ENCODE assay signal across 11 cellular contexts in genomic region chr3:13654330-13655073, GRCh38.
A peak's percentile ranks its signal among the peaks of the same experiment; 100 is the strongest.
DNase-seq lines count a peak whose midpoint lies in the region; ATAC-seq and TF ChIP-seq lines count a peak whose summit lies in the region.
"Had no signal": no experiment of that assay in that cellular context is flagged by ENCODE, and none has a peak within 500 bp of the region (broad histone marks: within the 10 kb centered on the region; RNA-seq: fewer than 3 reads in every experiment).

No MANE protein-coding gene starts in this region.

- peaks cover 5% of the 10 kb centered on the region for H3K27me3 Mint-ChIP-seq in activated T-helper 17 cell treated with anti-CD3 and anti-CD28 coated beads, Interleukin-2, amount 50 U/mL, for 72 hours

- peaks cover 45% of the 10 kb centered on the region for H3K27me3 ChIP-seq in iPS-18a (ENCODE audit: control insufficient read depth, insufficient read depth, low read length)
- H3K27me3 ChIP-seq in suprapubic skin: peaks cover 44% of the 10 kb centered on the region
- no peaks in the 10 kb centered on the region for H3K27me3 ChIP-seq in uterus

- H3K27ac Mint-ChIP-seq in activated T-helper 17 cell treated with anti-CD3 and anti-CD28 coated beads, Interleukin-2, amount 50 U/mL, for 72 hours: peak overlapping the region; percentile 69

- H3K4me1 ChIP-seq in iPS-18a (ENCODE audit: control insufficient read depth, low read depth, low read length) (peaks cover 5% of the 10 kb centered on the region), suprapubic skin (peaks cover 25% of the 10 kb centered on the region), uterus (peaks cover 0 to 5% of the 10 kb centered on the region in 2 donors)
- H3K4me1 ChIP-seq: prostate gland had no signal

- TF ChIP-seq POLR2A in suprapubic skin (IDR thresholded peaks at IDR 0.05): no peak
- no peak for TF ChIP-seq POLR2A in uterus (IDR thresholded peaks at IDR 0.05)

- TF ChIP-seq CTCF in suprapubic skin (IDR thresholded peaks at IDR 0.05) (no peak), uterus (IDR thresholded peaks at IDR 0.05) (no peak)

- WGBS in suprapubic skin: 68% methylated on average over 7 of the region's 15 CpGs

- H3K27ac ChIP-seq in iPS-18a (ENCODE audit: low read length) (no peak overlapping the region), suprapubic skin (no peak overlapping the region), uterus (no peak overlapping the region)
- H3K27ac ChIP-seq: prostate gland had no signal

- H3K9ac ChIP-seq in iPS-18a (ENCODE audit: low read length): no peak overlapping the region

- H3K9me3 ChIP-seq in iPS-18a (ENCODE audit: control insufficient read depth, low read depth, low read length) (no peaks in the 10 kb centered on the region), suprapubic skin (no peaks in the 10 kb centered on the region), uterus (no peaks in the 10 kb centered on the region)
- H3K9me3 ChIP-seq: prostate gland had no signal

- H3K36me3 Mint-ChIP-seq in activated T-helper 17 cell treated with anti-CD3 and anti-CD28 coated beads, Interleukin-2, amount 50 U/mL, for 72 hours (ENCODE audit: low read depth): no peaks in the 10 kb centered on the region

- H3K4me3 ChIP-seq in iPS-18a (ENCODE audit: low read length) (peak overlapping the region; percentile 17), suprapubic skin (peak overlapping the region; percentile 33), uterus (no peak overlapping the region)

- H3K36me3 ChIP-seq in iPS-18a (ENCODE audit: control insufficient read depth, low read depth, low read length): no peaks in the 10 kb centered on the region
- H3K36me3 ChIP-seq in suprapubic skin: no peaks in the 10 kb centered on the region
- no peaks in the 10 kb centered on the region for H3K36me3 ChIP-seq in uterus
- H3K36me3 ChIP-seq: prostate gland had no signal

- H3K9me3 Mint-ChIP-seq in activated T-helper 17 cell treated with anti-CD3 and anti-CD28 coated beads, Interleukin-2, amount 50 U/mL, for 72 hours: no peaks in the 10 kb centered on the region

- DNase-seq in Right ventricle myocardium inferior (ENCODE audit: missing footprints) (peak; percentile 49), cardiac septum (ENCODE audit: low spot score) (no peak), suprapubic skin (ENCODE audit: low spot score in 2 of 2) (no peak), uterus (no peak), NCI-H82 (lab: John Stamatoyannopoulos, UW) (no peak)
- DNase-seq: cortex of kidney, NCI-H1105 treated with DMSO at 0.1 percent for 48 hours had no signal

- H3K4me3 Mint-ChIP-seq in activated T-helper 17 cell treated with anti-CD3 and anti-CD28 coated beads, Interleukin-2, amount 50 U/mL, for 72 hours: peak overlapping the region; percentile 24

- H3K4me1 Mint-ChIP-seq in activated T-helper 17 cell treated with anti-CD3 and anti-CD28 coated beads, Interleukin-2, amount 50 U/mL, for 72 hours: peaks cover 29% of the 10 kb centered on the region

- ATAC-seq in Right ventricle myocardium inferior: no peak
- peak; percentile 44 for ATAC-seq in activated T-helper 17 cell treated with anti-CD3 and anti-CD28 coated beads, Interleukin-2, amount 50 U/mL, for 72 hours (replicated peaks)
- ATAC-seq in HG02870 (IDR thresholded peaks at IDR 0.05; ENCODE audit: unreplicated experiment): no peak

- intact Hi-C loops in Right ventricle myocardium inferior (cut with DNase I): loop anchor here (5.0 kb wide), 2 partner anchors 228 to 813 kb away; partner anchors contain the start of gene WNT7A
- intact Hi-C loops in cardiac septum (cut with DNase I): loop anchor here (2.0 to 10.0 kb wide), 2 partner anchors 224 to 470 kb away; partner anchors contain the start of genes CHCHD4 and TMEM43
- intact Hi-C loops in uterus (cut with DNase I; ENCODE audit: low total_unique reads): no loop called here

- TF ChIP-seq EP300 in suprapubic skin (IDR thresholded peaks at IDR 0.05): no peak

Comparison
In these comparisons a context has a peak if more than half of its experiments do, and no peak if none do; other contexts are left out.
1. H3K4me3 ChIP-seq: peak in iPS-18a (single experiment) and suprapubic skin (single experiment); none in uterus (0 of 2).